ENCODE assay signal across 26 cellular contexts in genomic region chr1:6116137-6116536, GRCh38.
DNase-seq lines count a peak whose midpoint lies in the region; ATAC-seq lines count a peak whose summit lies in the region.
"Had no signal": no experiment of that assay in that cellular context is flagged by ENCODE, and none has a peak within 500 bp of the region (broad histone marks: within the 10 kb centered on the region; RNA-seq: fewer than 3 reads in every experiment).

No MANE protein-coding gene starts in this region.

- no peaks in the 10 kb centered on the region for H3K4me1 Mint-ChIP-seq in naive thymus-derived CD8-positive, alpha-beta T cell
- no peaks in the 10 kb centered on the region for H3K4me1 Mint-ChIP-seq in activated naive CD8-positive, alpha-beta T cell treated with anti-CD3 and anti-CD28 coated beads, Interleukin-2, amount 50 U/mL, for 24 hours

- H3K27ac Mint-ChIP-seq in naive thymus-derived CD8-positive, alpha-beta T cell: peak overlapping the region in 1 of 10 donors; percentile 51
- H3K27ac Mint-ChIP-seq in activated naive CD8-positive, alpha-beta T cell treated with anti-CD3 and anti-CD28 coated beads, Interleukin-2, amount 50 U/mL, for 24 hours: no peak overlapping the region
- H3K27ac Mint-ChIP-seq: activated naive CD4-positive, alpha-beta T cell treated with anti-CD3 and anti-CD28 coated beads, Interleukin-2, amount 10 ng/mL, durations not matched to agents 7 days and 5 days; activated T-cell treated with anti-CD3 and anti-CD28 coated beads, Interleukin-2, amount 50 U/mL, for 72 hours; naive thymus-derived CD4-positive, alpha-beta T cell had no signal

- H3K4me3 ChIP-seq in ACC112 (ENCODE audit: low read depth, low read length): peak overlapping the region; percentile 24; the same call in 1 of the 2 replicates
- H3K4me3 ChIP-seq: BLaER1, upper lobe of left lung had no signal

- peaks cover 10% of the 10 kb centered on the region for H3K4me1 ChIP-seq in ACC112 (ENCODE audit: control insufficient read depth, insufficient read depth, low read length, unreplicated experiment)
- H3K4me1 ChIP-seq: Caco-2, upper lobe of left lung had no signal

- H3K27me3 Mint-ChIP-seq in naive thymus-derived CD8-positive, alpha-beta T cell: peaks cover 0 to 6% (median 0%) of the 10 kb centered on the region in 5 donors
- H3K27me3 Mint-ChIP-seq in activated naive CD8-positive, alpha-beta T cell treated with anti-CD3 and anti-CD28 coated beads, Interleukin-2, amount 50 U/mL, for 24 hours: peaks cover 5% of the 10 kb centered on the region

- peaks cover 0 to 13% (median 0%) of the 10 kb centered on the region in 3 donors for H3K36me3 Mint-ChIP-seq in naive thymus-derived CD8-positive, alpha-beta T cell
- no peaks in the 10 kb centered on the region for H3K36me3 Mint-ChIP-seq in activated naive CD8-positive, alpha-beta T cell treated with anti-CD3 and anti-CD28 coated beads, Interleukin-2, amount 50 U/mL, for 24 hours (ENCODE audit: low read depth)
- H3K36me3 Mint-ChIP-seq: activated naive CD4-positive, alpha-beta T cell treated with anti-CD3 and anti-CD28 coated beads, Interleukin-2, amount 10 ng/mL, durations not matched to agents 7 days and 5 days had no signal

- H3K79me2 ChIP-seq in ACC112 (ENCODE audit: control insufficient read depth, insufficient read depth, low read length, unreplicated experiment): no peaks in the 10 kb centered on the region

- DNase-seq in LHCN-M2 (ENCODE audit: low read depth) (peak; percentile 59), brain pericyte (ENCODE audit: low read depth, low spot score) (peak; percentile 45), iris pigment epithelial cell (ENCODE audit: low read depth) (peak; percentile 40), activated T-cell treated with anti-CD3 and anti-CD28 coated beads for 4 hours (no peak)
- DNase-seq in naive thymus-derived CD8-positive, alpha-beta T cell: no peak
- no peak for DNase-seq in activated naive CD8-positive, alpha-beta T cell treated with anti-CD3 and anti-CD28 coated beads, Interleukin-2, amount 50 U/mL, for 24 hours
- DNase-seq: ACHN; activated CD4-positive, alpha-beta T cell treated with anti-CD3 and anti-CD28 coated beads for 4 hours; activated naive CD4-positive, alpha-beta T cell treated with anti-CD3 and anti-CD28 coated beads, Interleukin-2, amount 10 ng/mL, durations not matched to agents 7 days and 5 days; activated T-cell treated with anti-CD3 and anti-CD28 coated beads, Interleukin-2, amount 50 U/mL, for 72 hours; Caco-2; H7; KG1; left cardiac atrium; mesendoderm; naive thymus-derived CD4-positive, alpha-beta T cell; NCI-H1048; NCI-H187 treated with DMSO at 0.1 percent for 48 hours; NCI-H2227 treated with DMSO at 0.1 percent for 48 hours; NCI-H82; Right ventricle myocardium superior; stimulated activated CD4-positive, alpha-beta T cell treated with anti-CD3 and anti-CD28 coated beads, Interleukin-12 subunit alpha, Interleukin-12 subunit beta, amount 100 ng/mL, for 4 hours; upper lobe of left lung had no signal

- no peak for ATAC-seq in naive thymus-derived CD8-positive, alpha-beta T cell
- no peak for ATAC-seq in activated naive CD8-positive, alpha-beta T cell treated with anti-CD3 and anti-CD28 coated beads, Interleukin-2, amount 50 U/mL, for 24 hours
- ATAC-seq in HG03439 (IDR thresholded peaks at IDR 0.05; ENCODE audit: unreplicated experiment): no peak
- ATAC-seq: activated T-cell treated with anti-CD3 and anti-CD28 coated beads, Interleukin-2, amount 50 U/mL, for 72 hours; left cardiac atrium; naive thymus-derived CD4-positive, alpha-beta T cell had no signal

- H3K27ac ChIP-seq in ACC112 (ENCODE audit: low read depth, low read length): peak overlapping the region; percentile 73
- H3K27ac ChIP-seq: BLaER1, upper lobe of left lung had no signal

- peaks cover 5% of the 10 kb centered on the region; the same call in 1 of the 2 replicates for H3K27me3 ChIP-seq in ACC112 (ENCODE audit: insufficient read depth, low read length)
- H3K27me3 ChIP-seq: BLaER1, upper lobe of left lung had no signal

- POLR2A ChIA-PET in naive thymus-derived CD8-positive, alpha-beta T cell (lab: Charles Lee): no interaction called here

- no peak overlapping the region for H3K4me3 Mint-ChIP-seq in naive thymus-derived CD8-positive, alpha-beta T cell
- H3K4me3 Mint-ChIP-seq in activated naive CD8-positive, alpha-beta T cell treated with anti-CD3 and anti-CD28 coated beads, Interleukin-2, amount 50 U/mL, for 24 hours: no peak overlapping the region
- H3K4me3 Mint-ChIP-seq: activated naive CD4-positive, alpha-beta T cell treated with anti-CD3 and anti-CD28 coated beads, Interleukin-2, amount 10 ng/mL, durations not matched to agents 7 days and 5 days had no signal

- peaks cover 2 to 25% (median 10%) of the 10 kb centered on the region in 9 donors for H3K9me3 Mint-ChIP-seq in naive thymus-derived CD8-positive, alpha-beta T cell
- H3K9me3 Mint-ChIP-seq in activated naive CD8-positive, alpha-beta T cell treated with anti-CD3 and anti-CD28 coated beads, Interleukin-2, amount 50 U/mL, for 24 hours: peaks cover 22% of the 10 kb centered on the region

- peaks cover 5% of the 10 kb centered on the region; the same call in 1 of the 2 replicates for H3K36me3 ChIP-seq in ACC112 (ENCODE audit: insufficient read depth, low read length)
- H3K36me3 ChIP-seq: BLaER1, upper lobe of left lung had no signal

- H2AFZ ChIP-seq in ACC112 (ENCODE audit: low read length, unreplicated experiment): no peak overlapping the region

Comparison
In these comparisons a context has a peak if more than half of its experiments do, and no peak if none do; other contexts are left out.
1. DNase-seq: peak in LHCN-M2 (single experiment), brain pericyte (single experiment) and iris pigment epithelial cell (single experiment); none in naive thymus-derived CD8-positive, alpha-beta T cell (0 of 10), activated T-cell treated with anti-CD3 and anti-CD28 coated beads for 4 hours (single experiment) and activated naive CD8-positive, alpha-beta T cell treated with anti-CD3 and anti-CD28 coated beads, Interleukin-2, amount 50 U/mL, for 24 hours (single experiment).